In genomic region chr2:216073773-216074172, GRCh38 we compare ENCODE assay signal across 19 cellular contexts. TPM values are rescaled to one million over a fixed set of nuclear protein-coding genes. Genes with fewer than 3 reads are reported as not detected.
"Had no signal": no experiment of that assay in that cellular context is flagged by ENCODE, and none has a peak within 500 bp of the region (broad histone marks: within the 10 kb centered on the region; RNA-seq: fewer than 3 reads in every experiment).

No MANE protein-coding gene starts in this region.

- H3K27me3 ChIP-seq: heart left ventricle, spleen had no signal

- H3K9me3 ChIP-seq: mucosa of descending colon, prostate gland, thoracic aorta had no signal

- H3K4me1 ChIP-seq: heart left ventricle, prostate gland had no signal

- H3K9me3 Mint-ChIP-seq: activated naive CD4-positive, alpha-beta T cell treated with anti-CD3 and anti-CD28 coated beads for 36 hours; brain; natural killer cell had no signal

- H3K36me3 Mint-ChIP-seq: natural killer cell had no signal

- H3K4me3 ChIP-seq: heart left ventricle, mucosa of descending colon, prostate gland, spleen, thoracic aorta had no signal

- H3K36me3 ChIP-seq: prostate gland, thoracic aorta had no signal

- H3K27me3 Mint-ChIP-seq: brain, T-helper 17 cell had no signal

- H3K27ac ChIP-seq: heart left ventricle, prostate gland, spleen, thoracic aorta had no signal

- H3K27ac Mint-ChIP-seq: activated naive CD4-positive, alpha-beta T cell treated with anti-CD3 and anti-CD28 coated beads for 36 hours; natural killer cell; T-helper 17 cell had no signal

- H3K4me3 Mint-ChIP-seq: activated naive CD4-positive, alpha-beta T cell treated with anti-CD3 and anti-CD28 coated beads for 36 hours; brain; natural killer cell; T-helper 17 cell had no signal

- ATAC-seq: heart left ventricle, left lobe of liver, mucosa of descending colon, natural killer cell, sciatic nerve, SK-N-SH treated with all-trans-retinoic acid at 6 μM for 48 hours, T-helper 17 cell had no signal

- DNase-seq: activated CD4-positive, CD25-positive, alpha-beta regulatory T cell treated with anti-CD3 and anti-CD28 coated beads, Interleukin-2, amount 50 U/mL, for 72 hours; activated naive CD4-positive, alpha-beta T cell treated with anti-CD3 and anti-CD28 coated beads for 36 hours; amygdala; effector memory CD4-positive, alpha-beta T cell; heart left ventricle; mammary epithelial cell; mucosa of descending colon; natural killer cell; nucleus accumbens; spleen; stimulated activated CD4-positive, alpha-beta T cell treated with anti-CD3 and anti-CD28 coated beads, Interleukin-1b, Interleukin-23, amount 100 ng/mL, for 48 hours; stimulated activated naive CD4-positive, alpha-beta T cell treated with Interleukin-2 at 50 U/mL for 16 hours; T-helper 17 cell had no signal

RNA-seq across cellular contexts. Expression of gene TMEM169, which starts 7.9 kb away (rescaled TPM):
- total RNA-seq: thoracic aorta had no signal
